ENCODE assay signal across 1 cellular context in the genomic region with DNA sequence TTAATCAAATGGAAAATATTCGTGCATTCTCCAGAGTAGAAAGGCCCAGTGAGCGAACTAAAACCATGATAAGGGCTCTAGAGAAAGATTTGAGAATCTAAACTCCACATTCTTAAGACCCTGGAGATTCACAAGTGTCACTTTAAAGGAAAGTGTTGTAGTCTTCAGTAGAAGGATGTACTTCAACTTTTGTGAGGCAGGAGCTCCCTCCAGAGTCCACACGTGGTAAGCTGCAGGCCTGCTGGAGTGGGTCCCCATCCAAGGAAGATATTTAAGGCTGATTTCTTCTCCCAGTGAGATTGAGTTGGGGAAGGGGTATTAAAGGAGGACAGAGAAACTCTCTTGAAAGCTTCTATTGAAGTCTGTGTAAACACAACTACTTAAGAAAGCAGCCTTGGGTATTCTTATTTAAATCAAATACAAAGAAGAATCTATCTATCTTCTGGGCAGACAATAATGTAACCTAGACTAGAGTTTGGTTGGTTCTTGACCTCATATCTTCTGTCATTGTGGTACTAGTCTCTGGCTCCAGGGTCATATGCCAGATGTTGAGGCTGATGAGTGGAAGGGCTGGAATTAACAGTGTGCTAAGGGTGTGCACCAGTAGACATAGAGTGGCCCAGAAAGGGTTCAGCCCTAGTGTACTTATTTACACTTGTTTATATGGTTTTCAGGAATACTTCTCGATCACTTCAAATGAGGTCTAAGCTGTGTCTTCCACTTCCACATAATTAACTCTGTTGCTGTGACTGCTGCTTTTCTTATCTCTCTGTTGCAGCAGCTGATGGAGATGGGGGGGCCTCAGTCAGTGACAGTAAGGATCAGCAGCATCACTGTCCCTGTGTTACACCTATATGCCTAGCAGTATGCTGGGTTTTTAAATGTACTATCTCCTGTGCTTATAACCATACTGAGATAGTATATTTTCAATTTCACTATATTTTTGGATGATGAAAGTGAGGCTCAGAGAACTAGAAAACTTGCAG.
A peak's percentile ranks its signal among the peaks of the same experiment; 100 is the strongest.
TF ChIP-seq lines count a peak whose summit lies in the region.

No MANE protein-coding gene starts in this region.

TF ChIP-seq in K562, 482 proteins besides CTCF, POLR2A, EP300 and RAD21 (continued from another document):
- TF ChIP-seq RERE (CRISPR knock-in tag; IDR thresholded peaks at IDR 0.05; ENCODE audit: borderline replicate concordance) = no peak
- TF ChIP-seq KAT8 (IDR thresholded peaks at IDR 0.05; ENCODE audit: low read depth) = no peak
- no peak for TF ChIP-seq SRSF7 (optimal IDR thresholded peaks at IDR 0.05; ENCODE audit: low read depth, low read length)
- no peak for TF ChIP-seq BRF1 (IDR thresholded peaks at IDR 0.05; ENCODE audit: borderline replicate concordance, extremely low read depth, insufficient read length)
- TF ChIP-seq EZH2 (IDR thresholded peaks at IDR 0.05; ENCODE audit: borderline replicate concordance, low read depth, low read length) = no peak
- TF ChIP-seq MEIS2 (IDR thresholded peaks at IDR 0.05; ENCODE audit: partially characterized antibody) = peak; percentile 57
- TF ChIP-seq SP1 (CRISPR knock-in tag; IDR thresholded peaks at IDR 0.05) = peak; percentile 21; the same call in 1 of the 2 replicates
- no peak for TF ChIP-seq ZBTB49 (CRISPR knock-in tag; IDR thresholded peaks at IDR 0.05; ENCODE audit: borderline replicate concordance)
- no peak for TF ChIP-seq NR2C2 (CRISPR knock-in tag; IDR thresholded peaks at IDR 0.05)
- TF ChIP-seq NR2C2 (tag; IDR thresholded peaks at IDR 0.05) = no peak
- no peak for TF ChIP-seq NELFE (IDR thresholded peaks at IDR 0.05; ENCODE audit: insufficient read depth, insufficient read length)
- no peak for TF ChIP-seq NR4A1 (CRISPR knock-in tag; IDR thresholded peaks at IDR 0.05)
- no peak for TF ChIP-seq NR4A1 (tag; IDR thresholded peaks at IDR 0.05)
- TF ChIP-seq ARID3A (IDR thresholded peaks at IDR 0.05; ENCODE audit: borderline replicate concordance, low read depth, low read length) = no peak
- no peak for TF ChIP-seq ILF3 (IDR thresholded peaks at IDR 0.05; ENCODE audit: borderline replicate concordance)
- no peak for TF ChIP-seq FIP1L1 (IDR thresholded peaks at IDR 0.05; ENCODE audit: low read depth, low read length, poor library complexity, severe bottlenecking)
- TF ChIP-seq ZNF184 (CRISPR knock-in tag; IDR thresholded peaks at IDR 0.05) = no peak
- TF ChIP-seq CCNT2 (IDR thresholded peaks at IDR 0.05; ENCODE audit: borderline replicate concordance, extremely low read depth, insufficient read length, low read depth, low read length) = no peak
- TF ChIP-seq, protein P1, sequence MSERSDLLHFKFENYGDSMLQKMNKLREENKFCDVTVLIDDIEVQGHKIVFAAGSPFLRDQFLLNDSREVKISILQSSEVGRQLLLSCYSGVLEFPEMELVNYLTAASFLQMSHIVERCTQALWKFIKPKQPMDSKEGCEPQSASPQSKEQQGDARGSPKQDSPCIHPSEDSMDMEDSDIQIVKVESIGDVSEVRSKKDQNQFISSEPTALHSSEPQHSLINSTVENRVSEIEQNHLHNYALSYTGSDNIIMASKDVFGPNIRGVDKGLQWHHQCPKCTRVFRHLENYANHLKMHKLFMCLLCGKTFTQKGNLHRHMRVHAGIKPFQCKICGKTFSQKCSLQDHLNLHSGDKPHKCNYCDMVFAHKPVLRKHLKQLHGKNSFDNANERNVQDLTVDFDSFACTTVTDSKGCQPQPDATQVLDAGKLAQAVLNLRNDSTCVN (CRISPR knock-in tag; IDR thresholded peaks at IDR 0.05) = no peak
- TF ChIP-seq MBD2 (IDR thresholded peaks at IDR 0.05; ENCODE audit: borderline replicate concordance, low read depth) = no peak
- TF ChIP-seq ZNF507 (tag; conservative IDR thresholded peaks at IDR 0.05) = no peak
- no peak for TF ChIP-seq DLX4 (CRISPR knock-in tag; IDR thresholded peaks at IDR 0.05)
- no peak for TF ChIP-seq ZNF384 (IDR thresholded peaks at IDR 0.05; ENCODE audit: low read depth, low read length)
- TF ChIP-seq NFATC3 (IDR thresholded peaks at IDR 0.05) = no peak
- no peak for TF ChIP-seq TARDBP (IDR thresholded peaks at IDR 0.05)
- TF ChIP-seq, protein P2, sequence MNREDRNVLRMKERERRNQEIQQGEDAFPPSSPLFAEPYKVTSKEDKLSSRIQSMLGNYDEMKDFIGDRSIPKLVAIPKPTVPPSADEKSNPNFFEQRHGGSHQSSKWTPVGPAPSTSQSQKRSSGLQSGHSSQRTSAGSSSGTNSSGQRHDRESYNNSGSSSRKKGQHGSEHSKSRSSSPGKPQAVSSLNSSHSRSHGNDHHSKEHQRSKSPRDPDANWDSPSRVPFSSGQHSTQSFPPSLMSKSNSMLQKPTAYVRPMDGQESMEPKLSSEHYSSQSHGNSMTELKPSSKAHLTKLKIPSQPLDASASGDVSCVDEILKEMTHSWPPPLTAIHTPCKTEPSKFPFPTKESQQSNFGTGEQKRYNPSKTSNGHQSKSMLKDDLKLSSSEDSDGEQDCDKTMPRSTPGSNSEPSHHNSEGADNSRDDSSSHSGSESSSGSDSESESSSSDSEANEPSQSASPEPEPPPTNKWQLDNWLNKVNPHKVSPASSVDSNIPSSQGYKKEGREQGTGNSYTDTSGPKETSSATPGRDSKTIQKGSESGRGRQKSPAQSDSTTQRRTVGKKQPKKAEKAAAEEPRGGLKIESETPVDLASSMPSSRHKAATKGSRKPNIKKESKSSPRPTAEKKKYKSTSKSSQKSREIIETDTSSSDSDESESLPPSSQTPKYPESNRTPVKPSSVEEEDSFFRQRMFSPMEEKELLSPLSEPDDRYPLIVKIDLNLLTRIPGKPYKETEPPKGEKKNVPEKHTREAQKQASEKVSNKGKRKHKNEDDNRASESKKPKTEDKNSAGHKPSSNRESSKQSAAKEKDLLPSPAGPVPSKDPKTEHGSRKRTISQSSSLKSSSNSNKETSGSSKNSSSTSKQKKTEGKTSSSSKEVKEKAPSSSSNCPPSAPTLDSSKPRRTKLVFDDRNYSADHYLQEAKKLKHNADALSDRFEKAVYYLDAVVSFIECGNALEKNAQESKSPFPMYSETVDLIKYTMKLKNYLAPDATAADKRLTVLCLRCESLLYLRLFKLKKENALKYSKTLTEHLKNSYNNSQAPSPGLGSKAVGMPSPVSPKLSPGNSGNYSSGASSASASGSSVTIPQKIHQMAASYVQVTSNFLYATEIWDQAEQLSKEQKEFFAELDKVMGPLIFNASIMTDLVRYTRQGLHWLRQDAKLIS (CRISPR knock-in tag; IDR thresholded peaks at IDR 0.05) = no peak
- no peak for TF ChIP-seq SAP30 (IDR thresholded peaks at IDR 0.05; ENCODE audit: borderline replicate concordance, insufficient read depth, low read depth, low read length, poor library complexity, severe bottlenecking)
- TF ChIP-seq, protein P3, sequence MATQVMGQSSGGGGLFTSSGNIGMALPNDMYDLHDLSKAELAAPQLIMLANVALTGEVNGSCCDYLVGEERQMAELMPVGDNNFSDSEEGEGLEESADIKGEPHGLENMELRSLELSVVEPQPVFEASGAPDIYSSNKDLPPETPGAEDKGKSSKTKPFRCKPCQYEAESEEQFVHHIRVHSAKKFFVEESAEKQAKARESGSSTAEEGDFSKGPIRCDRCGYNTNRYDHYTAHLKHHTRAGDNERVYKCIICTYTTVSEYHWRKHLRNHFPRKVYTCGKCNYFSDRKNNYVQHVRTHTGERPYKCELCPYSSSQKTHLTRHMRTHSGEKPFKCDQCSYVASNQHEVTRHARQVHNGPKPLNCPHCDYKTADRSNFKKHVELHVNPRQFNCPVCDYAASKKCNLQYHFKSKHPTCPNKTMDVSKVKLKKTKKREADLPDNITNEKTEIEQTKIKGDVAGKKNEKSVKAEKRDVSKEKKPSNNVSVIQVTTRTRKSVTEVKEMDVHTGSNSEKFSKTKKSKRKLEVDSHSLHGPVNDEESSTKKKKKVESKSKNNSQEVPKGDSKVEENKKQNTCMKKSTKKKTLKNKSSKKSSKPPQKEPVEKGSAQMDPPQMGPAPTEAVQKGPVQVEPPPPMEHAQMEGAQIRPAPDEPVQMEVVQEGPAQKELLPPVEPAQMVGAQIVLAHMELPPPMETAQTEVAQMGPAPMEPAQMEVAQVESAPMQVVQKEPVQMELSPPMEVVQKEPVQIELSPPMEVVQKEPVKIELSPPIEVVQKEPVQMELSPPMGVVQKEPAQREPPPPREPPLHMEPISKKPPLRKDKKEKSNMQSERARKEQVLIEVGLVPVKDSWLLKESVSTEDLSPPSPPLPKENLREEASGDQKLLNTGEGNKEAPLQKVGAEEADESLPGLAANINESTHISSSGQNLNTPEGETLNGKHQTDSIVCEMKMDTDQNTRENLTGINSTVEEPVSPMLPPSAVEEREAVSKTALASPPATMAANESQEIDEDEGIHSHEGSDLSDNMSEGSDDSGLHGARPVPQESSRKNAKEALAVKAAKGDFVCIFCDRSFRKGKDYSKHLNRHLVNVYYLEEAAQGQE (CRISPR knock-in tag; IDR thresholded peaks at IDR 0.05; ENCODE audit: low read depth) = no peak
